ENCODE assay signal across 24 cellular contexts in genomic region chr6:130377371-130377770, GRCh38. TPM values are rescaled to one million over a fixed set of nuclear protein-coding genes. Genes with fewer than 3 reads are reported as not detected.
"Had no signal": no experiment of that assay in that cellular context is flagged by ENCODE, and none has a peak within 500 bp of the region (broad histone marks: within the 10 kb centered on the region; RNA-seq: fewer than 3 reads in every experiment).

No MANE protein-coding gene starts in this region.

- H3K27ac Mint-ChIP-seq: activated B cell treated with CpG ODN at 0.5 μM for 24 hours; activated CD4-positive, alpha-beta T cell treated with anti-CD3 and anti-CD28 coated beads, Interleukin-2, amount 10 ng/mL, durations not matched to agents 24 days and 14 days; activated CD8-positive, alpha-beta T cell treated with anti-CD3 and anti-CD28 coated beads, Interleukin-2, amount 10 ng/mL, durations not matched to agents 7 days and 5 days; activated naive CD4-positive, alpha-beta T cell treated with anti-CD3 and anti-CD28 coated beads, Interleukin-2, amount 50 U/mL, for 72 hours; activated T-cell treated with anti-CD3 and anti-CD28 coated beads, Interleukin-2, amount 50 U/mL, for 72 hours; naive thymus-derived CD8-positive, alpha-beta T cell had no signal

- DNase-seq: activated B cell treated with CpG ODN at 0.5 μM for 24 hours; activated CD4-positive, alpha-beta T cell treated with anti-CD3 and anti-CD28 coated beads, Interleukin-2, amount 10 ng/mL, durations not matched to agents 24 days and 14 days; activated CD8-positive, alpha-beta memory T cell treated with anti-CD3 and anti-CD28 coated beads, Interleukin-2, amount 50 U/mL, for 4 hours; activated CD8-positive, alpha-beta T cell treated with anti-CD3 and anti-CD28 coated beads, Interleukin-2, amount 10 ng/mL, durations not matched to agents 7 days and 5 days; activated gamma-delta T cell; activated T-cell treated with anti-CD3 and anti-CD28 coated beads, Interleukin-2, amount 50 U/mL, for 72 hours; amygdala; body of pancreas; central memory CD4-positive, alpha-beta T cell; cortex of kidney; effector CD8-positive, alpha-beta T cell; esophagus squamous epithelium; gastrocnemius medialis; heart right ventricle; islet precursor cell; naive thymus-derived CD8-positive, alpha-beta T cell; retina; stimulated activated CD4-positive, alpha-beta T cell treated with anti-CD3 and anti-CD28 coated beads, Interleukin-4, amount 100 ng/mL, for 24 hours; stimulated activated CD8-positive, alpha-beta memory T cell treated with anti-CD3 and anti-CD28 coated beads, Interleukin-4, amount 100 ng/mL, for 48 hours; stimulated activated naive CD8-positive, alpha-beta T cell treated with anti-CD3 and anti-CD28 coated beads, Interleukin-15, Interleukin-2, amounts not matched to agents 100 U/mL and 50 U/mL, for 24 hours; uterus had no signal

- H3K27ac ChIP-seq: body of pancreas, esophagus squamous epithelium, gastrocnemius medialis, heart right ventricle, neutrophil, uterus had no signal

- ATAC-seq: activated CD8-positive, alpha-beta T cell treated with anti-CD3 and anti-CD28 coated beads, Interleukin-2, amount 10 ng/mL, durations not matched to agents 7 days and 5 days; activated naive CD4-positive, alpha-beta T cell treated with anti-CD3 and anti-CD28 coated beads, Interleukin-2, amount 50 U/mL, for 72 hours; activated T-cell treated with anti-CD3 and anti-CD28 coated beads, Interleukin-2, amount 50 U/mL, for 72 hours; body of pancreas; gastrocnemius medialis; heart right ventricle; left lobe of liver; naive thymus-derived CD8-positive, alpha-beta T cell; stimulated activated naive CD8-positive, alpha-beta T cell treated with anti-CD3 and anti-CD28 coated beads, Interleukin-15, Interleukin-2, amounts not matched to agents 100 U/mL and 50 U/mL, for 24 hours had no signal

- H3K4me3 Mint-ChIP-seq: activated B cell treated with CpG ODN at 0.5 μM for 24 hours; activated CD4-positive, alpha-beta T cell treated with anti-CD3 and anti-CD28 coated beads, Interleukin-2, amount 10 ng/mL, durations not matched to agents 24 days and 14 days; activated CD8-positive, alpha-beta T cell treated with anti-CD3 and anti-CD28 coated beads, Interleukin-2, amount 10 ng/mL, durations not matched to agents 7 days and 5 days; activated T-cell treated with anti-CD3 and anti-CD28 coated beads, Interleukin-2, amount 50 U/mL, for 72 hours; naive thymus-derived CD8-positive, alpha-beta T cell had no signal

- H3K4me3 ChIP-seq: body of pancreas, esophagus squamous epithelium, gastrocnemius medialis, heart right ventricle, uterus had no signal

- H3K4me1 ChIP-seq: body of pancreas, esophagus squamous epithelium, gastrocnemius medialis, uterus had no signal

- H3K9me3 ChIP-seq: body of pancreas, esophagus squamous epithelium, gastrocnemius medialis, heart right ventricle, neutrophil, uterus had no signal

- H3K36me3 Mint-ChIP-seq: activated naive CD4-positive, alpha-beta T cell treated with anti-CD3 and anti-CD28 coated beads, Interleukin-2, amount 50 U/mL, for 72 hours; naive thymus-derived CD8-positive, alpha-beta T cell had no signal

- H3K9me3 Mint-ChIP-seq: activated B cell treated with CpG ODN at 0.5 μM for 24 hours; activated CD4-positive, alpha-beta T cell treated with anti-CD3 and anti-CD28 coated beads, Interleukin-2, amount 10 ng/mL, durations not matched to agents 24 days and 14 days; activated naive CD4-positive, alpha-beta T cell treated with anti-CD3 and anti-CD28 coated beads, Interleukin-2, amount 50 U/mL, for 72 hours; activated T-cell treated with anti-CD3 and anti-CD28 coated beads, Interleukin-2, amount 50 U/mL, for 72 hours; naive thymus-derived CD8-positive, alpha-beta T cell had no signal

- H3K27me3 Mint-ChIP-seq: activated B cell treated with CpG ODN at 0.5 μM for 24 hours had no signal

- H3K27me3 ChIP-seq: body of pancreas, esophagus squamous epithelium, gastrocnemius medialis, heart right ventricle, neutrophil, uterus had no signal

- H3K36me3 ChIP-seq: esophagus squamous epithelium, gastrocnemius medialis, heart right ventricle, neutrophil, uterus had no signal

RNA-seq across cellular contexts. Expression of gene TMEM200A, which starts 11.6 kb away (rescaled TPM):
- polyA plus RNA-seq: naive thymus-derived CD8-positive, alpha-beta T cell had no signal
